In the genomic region with DNA sequence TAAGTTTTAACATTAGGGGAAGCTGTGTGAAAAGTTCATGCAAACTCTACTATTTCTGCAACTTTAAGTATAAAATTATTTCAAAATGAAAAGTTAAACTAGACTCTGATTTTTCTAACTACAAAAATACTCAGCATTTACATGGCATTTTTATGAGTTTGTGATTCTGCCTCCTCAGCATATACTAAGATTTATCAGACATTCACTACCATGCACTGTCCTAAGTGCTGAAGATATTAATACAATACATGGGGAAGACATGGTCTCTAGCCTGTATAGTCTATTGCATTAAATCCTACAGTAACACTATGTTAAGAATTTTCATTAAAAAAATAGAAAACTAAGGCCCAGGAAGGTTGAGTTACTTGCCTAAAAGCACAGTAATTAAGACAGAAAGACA, we compare ENCODE assay signal across 30 cellular contexts.
"Had no signal": no experiment of that assay in that cellular context is flagged by ENCODE, and none has a peak within 500 bp of the region (broad histone marks: within the 10 kb centered on the region; RNA-seq: fewer than 3 reads in every experiment).

No MANE protein-coding gene starts in this region.

- H3K4me2 ChIP-seq: smooth muscle cell had no signal

- ATAC-seq: left cardiac atrium; left lobe of liver; left ventricle myocardium superior; lower lobe of right lung; naive thymus-derived CD8-positive, alpha-beta T cell; pancreas; right cardiac atrium; stimulated activated memory B cell treated with anti-CD40 and anti-IgM and Interleukin-4, amounts not matched to agents 10 μg/mL and 1 μg/mL and 100 μg/mL, for 72 hours; stimulated activated naive CD8-positive, alpha-beta T cell treated with anti-CD3 and anti-CD28 coated beads, Interleukin-15, amount 100 ng/mL, for 72 hours had no signal

- H3K4me3 ChIP-seq: lower lobe of right lung, pancreas, prostate gland, sigmoid colon, smooth muscle cell, tibial nerve, uterus had no signal

- DNase-seq: hippocampal formation; kidney glomerular epithelial cell; left cardiac atrium; left ventricle myocardium superior; lower lobe of right lung; mammary epithelial cell; mesenchymal stem cell; naive thymus-derived CD8-positive, alpha-beta T cell; nucleus accumbens; pancreas; posterior cingulate gyrus; retina; right cardiac atrium; sigmoid colon; stimulated activated CD4-positive, alpha-beta T cell treated with anti-CD3 and anti-CD28 coated beads, Interleukin-1b, Interleukin-23, amount 100 ng/mL, for 48 hours; stimulated activated CD4-positive, alpha-beta T cell treated with anti-CD3 and anti-CD28 coated beads, Interleukin-2, amount 100 ng/mL, for 48 hours; stimulated activated CD4-positive, alpha-beta T cell treated with anti-CD3 and anti-CD28 coated beads, Interleukin-4, amount 100 ng/mL, for 4 hours; stimulated activated CD8-positive, alpha-beta memory T cell treated with anti-CD3 and anti-CD28 coated beads, Interleukin-4, amount 100 ng/mL, for 48 hours; stimulated activated naive CD4-positive, alpha-beta T cell treated with Interleukin-2 at 50 U/mL for 16 hours; stimulated activated naive CD8-positive, alpha-beta T cell treated with anti-CD3 and anti-CD28 coated beads, Interleukin-15, amount 100 ng/mL, for 72 hours; substantia nigra; uterus had no signal

- H3K27ac ChIP-seq: lower lobe of right lung, pancreas, prostate gland, sigmoid colon, tibial nerve, uterus had no signal

- H3K27me3 ChIP-seq: pancreas, sigmoid colon, tibial nerve, uterus had no signal

- H3K9me3 Mint-ChIP-seq: naive thymus-derived CD8-positive, alpha-beta T cell; nephron; neural crest cell; stimulated activated memory B cell treated with anti-CD40 and anti-IgM and Interleukin-4, amounts not matched to agents 10 μg/mL and 1 μg/mL and 100 μg/mL, for 72 hours; stimulated activated naive CD8-positive, alpha-beta T cell treated with anti-CD3 and anti-CD28 coated beads, Interleukin-15, amount 100 ng/mL, for 72 hours; type B pancreatic cell had no signal

- H3K27ac Mint-ChIP-seq: nephron; stimulated activated memory B cell treated with anti-CD40 and anti-IgM and Interleukin-4, amounts not matched to agents 10 μg/mL and 1 μg/mL and 100 μg/mL, for 72 hours; type B pancreatic cell had no signal

- H3K27me3 Mint-ChIP-seq: naive thymus-derived CD8-positive, alpha-beta T cell; stimulated activated memory B cell treated with anti-CD40 and anti-IgM and Interleukin-4, amounts not matched to agents 10 μg/mL and 1 μg/mL and 100 μg/mL, for 72 hours; stimulated activated naive CD8-positive, alpha-beta T cell treated with anti-CD3 and anti-CD28 coated beads, Interleukin-15, amount 100 ng/mL, for 72 hours; type B pancreatic cell had no signal

- H3K36me3 ChIP-seq: lower lobe of right lung, pancreas, prostate gland, sigmoid colon, tibial nerve, uterus had no signal

- H3K9me3 ChIP-seq: lower lobe of right lung, pancreas, prostate gland, sigmoid colon, tibial nerve, uterus had no signal

- FAIRE-seq: pancreas had no signal

- H3K4me3 Mint-ChIP-seq: naive thymus-derived CD8-positive, alpha-beta T cell; nephron; neural crest cell; stimulated activated memory B cell treated with anti-CD40 and anti-IgM and Interleukin-4, amounts not matched to agents 10 μg/mL and 1 μg/mL and 100 μg/mL, for 72 hours; stimulated activated naive CD8-positive, alpha-beta T cell treated with anti-CD3 and anti-CD28 coated beads, Interleukin-15, amount 100 ng/mL, for 72 hours; type B pancreatic cell had no signal

- H3K4me1 ChIP-seq: lower lobe of right lung, prostate gland, sigmoid colon, uterus had no signal

- H3K4me1 Mint-ChIP-seq: neural crest cell had no signal
